10 cellular contexts compared by ENCODE assay signal in the genomic region with DNA sequence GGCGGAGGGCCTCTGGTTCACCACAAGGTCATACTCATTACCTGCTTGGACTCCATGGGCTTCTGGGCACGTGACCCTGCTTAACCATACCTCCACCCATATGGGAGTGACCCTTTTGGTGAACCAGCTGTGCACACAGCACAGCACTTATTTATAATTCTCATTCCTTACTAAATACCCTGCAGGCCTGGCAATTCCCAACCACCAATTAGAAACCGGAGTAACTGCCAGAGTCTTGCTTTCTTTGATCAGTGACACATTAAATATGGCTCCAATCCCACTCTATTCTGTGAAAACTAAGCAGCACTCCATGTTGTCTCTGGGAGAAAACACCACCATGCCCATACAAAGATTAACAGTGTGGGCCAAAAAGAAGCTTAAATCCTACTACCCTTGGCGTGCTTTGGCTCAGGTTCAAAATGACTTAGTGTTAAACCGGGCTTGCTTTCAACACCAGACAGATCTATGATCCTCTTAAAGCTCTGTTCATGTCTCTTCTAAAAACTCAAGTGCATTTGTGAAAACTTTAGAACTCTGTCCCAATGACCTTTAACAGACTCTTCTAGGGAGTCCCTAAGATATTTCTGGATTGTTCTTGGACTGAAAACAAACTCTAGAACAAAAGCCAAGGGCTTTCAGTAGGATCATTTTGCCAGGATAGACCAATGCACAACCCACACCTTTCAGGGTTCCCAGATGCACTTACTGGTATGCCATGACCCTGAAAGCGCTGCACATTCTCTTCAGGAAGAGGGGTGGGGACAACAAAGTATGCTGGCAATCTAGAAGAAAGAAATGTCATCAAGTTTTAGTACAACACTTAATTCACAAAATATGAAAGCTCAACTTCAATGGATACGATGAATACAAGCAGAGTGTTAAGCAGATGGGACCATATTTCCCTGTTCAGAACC. TPM values are rescaled to one million over a fixed set of nuclear protein-coding genes. Genes with fewer than 3 reads are reported as not detected.
DNase-seq lines count a peak whose midpoint lies in the region; ATAC-seq lines count a peak whose summit lies in the region.
"Had no signal": no experiment of that assay in that cellular context is flagged by ENCODE, and none has a peak within 500 bp of the region (broad histone marks: within the 10 kb centered on the region; RNA-seq: fewer than 3 reads in every experiment).

No MANE protein-coding gene starts in this region.

- H3K27ac Mint-ChIP-seq in activated naive CD4-positive, alpha-beta T cell treated with anti-CD3 and anti-CD28 coated beads, Interleukin-2, amount 50 U/mL, for 72 hours = peak overlapping the region in 1 of 2 donors; percentile 37
- H3K27ac Mint-ChIP-seq: activated CD8-positive, alpha-beta T cell treated with anti-CD3 and anti-CD28 coated beads, Interleukin-2, amount 10 ng/mL, durations not matched to agents 7 days and 5 days had no signal

- DNase-seq in DMS79 (lab: John Stamatoyannopoulos, UW) (peak; percentile 21), NCI-H82 treated with DMSO at 0.1 percent for 48 hours (lab: John Stamatoyannopoulos, UW; ENCODE audit: unreplicated experiment) (peak; percentile 78), globus pallidus (ENCODE audit: low spot score) (peak; percentile 24), sciatic nerve (ENCODE audit: low spot score) (no peak), SW480 (ENCODE audit: low spot score) (no peak), kidney tubule cell (ENCODE audit: low spot score) (no peak)
- DNase-seq in activated naive CD4-positive, alpha-beta T cell treated with anti-CD3 and anti-CD28 coated beads, Interleukin-2, amount 50 U/mL, for 72 hours (ENCODE audit: low spot score in 2 of 2) = no peak
- DNase-seq: activated CD8-positive, alpha-beta T cell treated with anti-CD3 and anti-CD28 coated beads, Interleukin-2, amount 10 ng/mL, durations not matched to agents 7 days and 5 days had no signal

- intact Hi-C loops in sciatic nerve (cut with DNase I) = no loop called here

- H3K36me3 Mint-ChIP-seq in activated naive CD4-positive, alpha-beta T cell treated with anti-CD3 and anti-CD28 coated beads, Interleukin-2, amount 50 U/mL, for 72 hours = peaks cover 4 to 21% of the 10 kb centered on the region in 2 donors

- ATAC-seq in sciatic nerve (peak; percentile 60), HG02763 (IDR thresholded peaks at IDR 0.05; ENCODE audit: unreplicated experiment) (no peak)
- no peak for ATAC-seq in activated naive CD4-positive, alpha-beta T cell treated with anti-CD3 and anti-CD28 coated beads, Interleukin-2, amount 50 U/mL, for 72 hours
- ATAC-seq: activated CD8-positive, alpha-beta T cell treated with anti-CD3 and anti-CD28 coated beads, Interleukin-2, amount 10 ng/mL, durations not matched to agents 7 days and 5 days; HCT116 had no signal

- H3K9me3 Mint-ChIP-seq in activated naive CD4-positive, alpha-beta T cell treated with anti-CD3 and anti-CD28 coated beads, Interleukin-2, amount 50 U/mL, for 72 hours = no peaks in the 10 kb centered on the region

RNA-seq across cellular contexts. Expression of a gene that starts 57.5 kb away (rescaled TPM):
- total RNA-seq in sciatic nerve = 40.6 TPM
- total RNA-seq in activated naive CD4-positive, alpha-beta T cell treated with anti-CD3 and anti-CD28 coated beads, Interleukin-2, amount 50 U/mL, for 72 hours = 10 to 100 TPM; 13.3 to 24.8 TPM

Comparison
In these comparisons a context has a peak if more than half of its experiments do, and no peak if none do; other contexts are left out.
1. DNase-seq: peak in DMS79 (single experiment), NCI-H82 treated with DMSO at 0.1 percent for 48 hours (single experiment) and globus pallidus (single experiment); none in sciatic nerve (single experiment), activated naive CD4-positive, alpha-beta T cell treated with anti-CD3 and anti-CD28 coated beads, Interleukin-2, amount 50 U/mL, for 72 hours (0 of 2), SW480 (single experiment) and kidney tubule cell (single experiment).